In the genomic region with DNA sequence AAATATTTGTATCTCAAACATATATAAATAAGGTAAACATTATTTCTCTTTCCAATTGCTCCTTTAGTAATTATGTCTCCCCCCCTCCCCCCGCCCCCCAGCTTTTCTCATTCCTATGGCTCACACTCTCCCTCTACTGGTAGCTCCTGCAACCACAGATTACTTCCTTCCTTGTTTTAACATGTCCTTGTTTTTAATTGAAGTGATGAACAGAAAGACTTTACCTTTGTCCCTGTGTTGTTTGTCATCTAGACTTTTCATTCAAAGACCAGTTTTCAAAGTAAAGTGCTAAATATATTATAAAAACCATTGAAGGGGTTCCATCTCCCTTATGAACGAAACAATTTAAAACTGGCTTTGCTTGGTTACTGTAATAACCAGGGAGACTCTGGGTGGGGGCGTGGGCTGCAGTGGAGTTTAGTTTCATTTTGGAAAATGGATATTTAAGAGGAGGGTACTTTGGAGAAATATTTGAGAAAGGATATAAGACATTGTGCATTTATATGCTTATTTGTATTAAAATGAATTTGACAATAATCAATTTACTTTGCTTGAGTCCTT, we compare ENCODE assay signal across 8 cellular contexts.
DNase-seq lines count a peak whose midpoint lies in the region; ATAC-seq and TF ChIP-seq lines count a peak whose summit lies in the region.

No MANE protein-coding gene starts in this region.

- no peak overlapping the region for H3K4me3 ChIP-seq in OCI-LY7 (ENCODE audit: low read depth, low read length, poor library complexity, severe bottlenecking)
- no peak overlapping the region for H3K4me3 ChIP-seq in endodermal cell (ENCODE audit: low read length)
- no peak overlapping the region for H3K4me3 ChIP-seq in parathyroid adenoma (ENCODE audit: low read depth, low read length)

- H3K4me2 ChIP-seq in OCI-LY7 (ENCODE audit: low read length), result no peak overlapping the region
- no peak overlapping the region for H3K4me2 ChIP-seq in parathyroid adenoma (ENCODE audit: low read length)

- H4K20me1 ChIP-seq in OCI-LY7 (ENCODE audit: insufficient read depth, low read length), result no peaks in the 10 kb centered on the region

- H3K27ac ChIP-seq in OCI-LY7 (ENCODE audit: low read depth, low read length, poor library complexity, severe bottlenecking), result no peak overlapping the region
- no peak overlapping the region for H3K27ac ChIP-seq in endodermal cell (ENCODE audit: low read depth, low read length)
- no peak overlapping the region for H3K27ac ChIP-seq in parathyroid adenoma

- no peaks in the 10 kb centered on the region; the same call in 1 of the 2 replicates for H3K9me2 ChIP-seq in OCI-LY7 (ENCODE audit: insufficient read depth, low read length)

- H3K36me3 Mint-ChIP-seq in endodermal cell (ENCODE audit: low read depth), result no peaks in the 10 kb centered on the region

- H3K4me3 Mint-ChIP-seq in endodermal cell, result no peak overlapping the region

- no peaks in the 10 kb centered on the region for H3K27me3 Mint-ChIP-seq in endodermal cell (ENCODE audit: insufficient read depth)

- no peaks in the 10 kb centered on the region for H3K4me1 Mint-ChIP-seq in endodermal cell

- CTCF ChIA-PET in OCI-LY7 (lab: Charles Lee; ENCODE audit: unreplicated experiment), result no interaction called here

- 65% methylated on average over 2 of the region's 3 CpGs; no CpG with 5 or more reads in 1 of the 2 experiments for WGBS in endodermal cell (ENCODE audit: insufficient coverage in 1 of 2, insufficient read length in 1 of 2), 2 experiments

- ATAC-seq in HG03354 (IDR thresholded peaks at IDR 0.05; ENCODE audit: poor library complexity, severe bottlenecking, unreplicated experiment), result peak; percentile 82

- BruUV-seq in OCI-LY7 (replicated peaks; lab: Mats Ljungman, UMichigan), result no TSS peak

- no peaks in the 10 kb centered on the region for H3K79me2 ChIP-seq in OCI-LY7 (ENCODE audit: insufficient read depth, low read depth, low read length)
- no peaks in the 10 kb centered on the region for H3K79me2 ChIP-seq in parathyroid adenoma

- H3K4me1 ChIP-seq in OCI-LY7 (ENCODE audit: insufficient read depth, low read length, poor library complexity, severe bottlenecking) (no peaks in the 10 kb centered on the region), endodermal cell (ENCODE audit: control insufficient read depth, insufficient read depth, low read length) (no peaks in the 10 kb centered on the region), parathyroid adenoma (no peaks in the 10 kb centered on the region)

- in situ Hi-C loops in ACHN (cut with HindIII; ENCODE audit: low pct_ligation_motif_present, low pct_unique_long_range_greater_than_20kb, low sequenced_read_pairs), result no loop called here

- H3K9me3 ChIP-seq in OCI-LY7 (ENCODE audit: low read length) (no peaks in the 10 kb centered on the region), endodermal cell (ENCODE audit: control insufficient read depth, low read length) (no peaks in the 10 kb centered on the region), parathyroid adenoma (ENCODE audit: control insufficient read depth, low read length) (no peaks in the 10 kb centered on the region)

- no peaks in the 10 kb centered on the region for H3K9me3 Mint-ChIP-seq in endodermal cell

- TF ChIP-seq CTCF in GM12872 (IDR thresholded peaks at IDR 0.05; ENCODE audit: insufficient read depth, low read depth, low read length) (peak; percentile 61), OCI-LY7 (conservative IDR thresholded peaks at IDR 0.05; ENCODE audit: low read length) (peak; percentile 79), endodermal cell (conservative IDR thresholded peaks at IDR 0.05) (peak; percentile 84), parathyroid adenoma (IDR thresholded peaks at IDR 0.05) (peak; percentile 30)

- H3K36me3 ChIP-seq in OCI-LY7 (ENCODE audit: insufficient read depth, low read length) (no peaks in the 10 kb centered on the region), endodermal cell (ENCODE audit: control insufficient read depth, insufficient read depth, low read length) (no peaks in the 10 kb centered on the region), parathyroid adenoma (ENCODE audit: control insufficient read depth, insufficient read depth, low read length) (no peaks in the 10 kb centered on the region)

- peak overlapping the region; percentile 39; the same call in 1 of the 2 replicates for H2AFZ ChIP-seq in OCI-LY7 (ENCODE audit: low read length)
- no peak overlapping the region for H2AFZ ChIP-seq in parathyroid adenoma

- no peak overlapping the region for H3K27ac Mint-ChIP-seq in endodermal cell

- intact Hi-C loops in OCI-LY7 (cut with micrococcal nuclease; ENCODE audit: unreplicated experiment), result no loop called here

- POLR2A ChIA-PET in OCI-LY7 (lab: Charles Lee), result interaction anchor here (0.6 to 1.1 kb wide), 2 partner anchors 9 to 1520 kb away, joined by 3 to 5 read pairs; no protein-coding TSS in a partner anchor

- H3K9ac ChIP-seq in endodermal cell (ENCODE audit: extremely low read depth, low read length, poor library complexity, severe bottlenecking), result no peak overlapping the region
- H3K9ac ChIP-seq in parathyroid adenoma, result no peak overlapping the region

- H3K27me3 ChIP-seq in endodermal cell (ENCODE audit: control insufficient read depth, insufficient read depth, low read length, poor library complexity, severe bottlenecking) (no peaks in the 10 kb centered on the region), parathyroid adenoma (ENCODE audit: control insufficient read depth, insufficient read depth, low read length) (no peaks in the 10 kb centered on the region)

- DNase-seq in ACHN (peak; percentile 69), OCI-LY7 (ENCODE audit: low spot score) (peak; percentile 28), endodermal cell (peak; percentile 70), activated gamma-delta T cell treated with Interleukin-2 at 50 U/mL for 16 hours (no peak), GOT3 (lab: John Stamatoyannopoulos, UW) (no peak)

Comparison
In these comparisons a context has a peak if more than half of its experiments do, and no peak if none do; other contexts are left out.
1. DNase-seq: peak in ACHN (single experiment), OCI-LY7 (single experiment) and endodermal cell (single experiment); none in activated gamma-delta T cell treated with Interleukin-2 at 50 U/mL for 16 hours (single experiment) and GOT3 (single experiment).
2. CTCF ChIP-seq: peak in every context shown above with its lines; median percentile 84 in endodermal cell; 79 in OCI-LY7; 61 in GM12872; 30 in parathyroid adenoma.